Comparison of ENCODE assay signal across 2 cellular contexts in genomic region chr1:94566436-94566835, GRCh38. TPM values are rescaled to one million over a fixed set of nuclear protein-coding genes. Genes with fewer than 3 reads are reported as not detected.
"Had no signal": no experiment of that assay in that cellular context is flagged by ENCODE, and none has a peak within 500 bp of the region (broad histone marks: within the 10 kb centered on the region; RNA-seq: fewer than 3 reads in every experiment).

No MANE protein-coding gene starts in this region.

RNA-seq across cellular contexts. Expression of gene F3, which starts 24.9 kb away (rescaled TPM):
- total RNA-seq: activated CD8-positive, alpha-beta T cell treated with anti-CD3 and anti-CD28 coated beads for 36 hours; activated T-helper 17 cell treated with anti-CD3 and anti-CD28 coated beads, Interleukin-2, amount 50 U/mL, for 72 hours had no signal
